1 cellular context compared by ENCODE assay signal in the genomic region with DNA sequence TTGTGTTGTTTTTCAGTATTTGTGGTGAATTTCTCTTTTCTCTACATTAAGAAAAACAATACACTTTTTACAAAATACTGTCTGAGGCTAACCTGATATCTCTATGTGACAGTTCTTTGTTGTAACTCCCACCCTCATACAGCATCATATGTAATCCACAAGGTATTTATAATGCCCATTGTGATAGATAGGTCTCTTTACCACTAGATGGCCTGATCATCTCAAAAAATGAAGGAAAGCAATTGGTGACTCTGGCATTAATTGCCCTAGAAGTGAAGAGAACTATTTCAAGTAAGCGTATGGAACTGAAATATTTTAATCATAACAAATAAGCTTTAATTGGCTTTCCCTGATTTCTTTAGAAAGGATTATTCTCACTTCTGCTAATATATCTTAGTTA.
TF ChIP-seq lines count a peak whose summit lies in the region.

No MANE protein-coding gene starts in this region.

TF ChIP-seq in SK-N-SH, 30 proteins besides CTCF, POLR2A, EP300 and RAD21:
- TF ChIP-seq GABPA (IDR thresholded peaks at IDR 0.05; ENCODE audit: low read depth): no peak
- TF ChIP-seq SMC3 (IDR thresholded peaks at IDR 0.05; ENCODE audit: low read depth, low read length): peak; percentile 20; the same call in 1 of the 2 replicates
- TF ChIP-seq NRF1 (IDR thresholded peaks at IDR 0.05; ENCODE audit: low read depth, low read length): no peak
